ENCODE assay signal across 22 cellular contexts in the genomic region with DNA sequence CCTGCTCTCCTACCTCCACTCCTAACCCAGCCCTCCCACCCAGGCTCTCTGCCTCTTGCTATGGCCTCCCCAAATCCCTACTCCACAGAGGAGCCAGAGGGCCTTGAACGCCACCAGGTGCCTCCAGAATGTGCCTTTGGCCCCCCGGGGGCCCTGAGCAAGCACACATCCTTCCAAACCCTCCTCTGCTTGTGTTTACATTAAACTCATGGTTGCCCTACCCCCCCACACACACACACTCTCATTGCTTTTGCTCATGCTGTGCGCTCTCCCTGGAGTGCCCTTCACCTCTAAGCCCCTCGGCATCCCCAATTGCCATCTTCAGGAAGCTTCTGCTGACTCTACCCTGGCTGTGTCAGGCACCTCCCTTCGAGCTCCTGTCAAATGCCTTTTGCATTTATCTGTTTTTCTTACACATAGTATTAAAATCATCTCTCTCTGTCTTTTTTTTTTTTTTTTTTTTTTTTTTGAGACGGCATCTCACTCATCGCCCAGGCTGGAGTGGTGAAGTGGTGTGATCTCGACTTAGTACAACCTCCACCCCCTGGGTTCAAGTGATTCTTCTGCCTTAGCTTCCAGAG.
"Had no signal": no experiment of that assay in that cellular context is flagged by ENCODE, and none has a peak within 500 bp of the region (broad histone marks: within the 10 kb centered on the region; RNA-seq: fewer than 3 reads in every experiment).

No MANE protein-coding gene starts in this region.

- H3K9me3 ChIP-seq: body of pancreas, esophagus squamous epithelium, left ventricle myocardium inferior, right atrium auricular region, tibial artery had no signal

- H3K27me3 Mint-ChIP-seq: activated CD4-positive, alpha-beta T cell treated with anti-CD3 and anti-CD28 coated beads, Interleukin-2, amount 10 ng/mL, durations not matched to agents 7 days and 5 days; effector memory CD8-positive, alpha-beta T cell had no signal

- H3K36me3 Mint-ChIP-seq: immature natural killer cell had no signal

- H3K4me3 Mint-ChIP-seq: activated CD4-positive, alpha-beta T cell treated with anti-CD3 and anti-CD28 coated beads, Interleukin-2, amount 10 ng/mL, durations not matched to agents 7 days and 5 days; effector memory CD8-positive, alpha-beta T cell; neural crest cell had no signal

- H3K27ac ChIP-seq: body of pancreas, esophagus squamous epithelium, left ventricle myocardium inferior, right atrium auricular region, tibial artery had no signal

- H3K27ac Mint-ChIP-seq: activated CD4-positive, alpha-beta T cell treated with anti-CD3 and anti-CD28 coated beads, Interleukin-2, amount 10 ng/mL, durations not matched to agents 7 days and 5 days; activated naive CD4-positive, alpha-beta T cell treated with anti-CD3 and anti-CD28 coated beads, Interleukin-2, amount 50 U/mL, for 72 hours; progenitor cell of endocrine pancreas had no signal

- DNase-seq: activated CD4-positive, alpha-beta T cell treated with anti-CD3 and anti-CD28 coated beads, Interleukin-2, amount 10 ng/mL, durations not matched to agents 7 days and 5 days; activated CD8-positive, alpha-beta memory T cell treated with anti-CD3 and anti-CD28 coated beads, Interleukin-2, amount 50 U/mL, for 48 hours; activated effector memory CD4-positive, alpha-beta T cell treated with anti-CD3 and anti-CD28 coated beads, Interleukin-2, amount 50 U/mL, for 16 hours; activated T-cell treated with anti-CD3 and anti-CD28 coated beads, Interleukin-2, amount 50 U/mL, for 48 hours; body of pancreas; caudate nucleus; effector memory CD8-positive, alpha-beta T cell; esophagus squamous epithelium; immature natural killer cell; kidney glomerular epithelial cell; left ventricle myocardium inferior; mammary epithelial cell; stimulated activated CD4-positive, alpha-beta T cell treated with anti-CD3 and anti-CD28 coated beads, Interleukin-12 subunit alpha, Interleukin-12 subunit beta, amount 100 ng/mL, for 4 hours; stimulated activated CD4-positive, alpha-beta T cell treated with anti-CD3 and anti-CD28 coated beads, Interleukin-1b, Interleukin-23, amount 100 ng/mL, for 48 hours; stimulated activated CD8-positive, alpha-beta memory T cell treated with anti-CD3 and anti-CD28 coated beads, Interleukin-4, amount 100 ng/mL, for 48 hours; stimulated activated naive CD8-positive, alpha-beta T cell treated with anti-CD3 and anti-CD28 coated beads, Interleukin-15, Interleukin-2, amounts not matched to agents 100 U/mL and 50 U/mL, for 24 hours; substantia nigra; tibial artery had no signal

- H3K4me3 ChIP-seq: body of pancreas, esophagus squamous epithelium, left ventricle myocardium inferior, right atrium auricular region, tibial artery had no signal

- H3K36me3 ChIP-seq: esophagus squamous epithelium, left ventricle myocardium inferior, right atrium auricular region, tibial artery had no signal

- H3K9me3 Mint-ChIP-seq: activated CD4-positive, alpha-beta T cell treated with anti-CD3 and anti-CD28 coated beads, Interleukin-2, amount 10 ng/mL, durations not matched to agents 7 days and 5 days; activated naive CD4-positive, alpha-beta T cell treated with anti-CD3 and anti-CD28 coated beads, Interleukin-2, amount 50 U/mL, for 72 hours; effector memory CD8-positive, alpha-beta T cell; immature natural killer cell; neural crest cell had no signal

- ATAC-seq: body of pancreas; effector memory CD8-positive, alpha-beta T cell; stimulated activated naive CD8-positive, alpha-beta T cell treated with anti-CD3 and anti-CD28 coated beads, Interleukin-15, Interleukin-2, amounts not matched to agents 100 U/mL and 50 U/mL, for 24 hours had no signal
